In the genomic region with DNA sequence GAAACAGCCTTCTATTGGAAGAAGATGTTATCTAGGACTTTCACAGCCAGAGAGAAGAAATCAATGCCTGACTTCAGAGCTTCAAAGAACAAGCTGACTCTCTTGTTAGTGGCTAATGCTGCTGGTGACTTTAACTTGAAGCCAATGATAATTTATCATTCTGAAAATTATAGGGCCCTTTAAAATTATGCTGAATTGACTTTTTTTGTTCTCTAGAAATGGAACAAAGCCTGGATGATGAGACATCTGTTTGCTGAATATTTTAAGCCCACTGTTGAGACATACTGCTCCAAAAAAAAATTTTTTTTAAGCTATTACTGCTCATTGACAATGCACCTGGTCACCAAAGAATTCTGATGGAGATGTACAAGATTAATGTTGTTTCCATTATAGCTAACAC, we compare ENCODE assay signal across 3 cellular contexts.
TF ChIP-seq lines count a peak whose summit lies in the region.

No MANE protein-coding gene starts in this region.

TF ChIP-seq in A549, 52 proteins besides CTCF, POLR2A, EP300 and RAD21:
- TF ChIP-seq MAFK (IDR thresholded peaks at IDR 0.05; ENCODE audit: partially characterized antibody) (peak; percentile 83), POLR2AphosphoS2 (conservative IDR thresholded peaks at IDR 0.05; ENCODE audit: low read length) (no peak)
TF ChIP-seq in A549: peak in this region for 1.

TF ChIP-seq in IMR-90, 13 proteins besides CTCF, POLR2A, EP300 and RAD21:
- peak; percentile 82 for TF ChIP-seq MAFK (IDR thresholded peaks at IDR 0.05; ENCODE audit: low read depth, low read length)
- TF ChIP-seq, protein P1, sequence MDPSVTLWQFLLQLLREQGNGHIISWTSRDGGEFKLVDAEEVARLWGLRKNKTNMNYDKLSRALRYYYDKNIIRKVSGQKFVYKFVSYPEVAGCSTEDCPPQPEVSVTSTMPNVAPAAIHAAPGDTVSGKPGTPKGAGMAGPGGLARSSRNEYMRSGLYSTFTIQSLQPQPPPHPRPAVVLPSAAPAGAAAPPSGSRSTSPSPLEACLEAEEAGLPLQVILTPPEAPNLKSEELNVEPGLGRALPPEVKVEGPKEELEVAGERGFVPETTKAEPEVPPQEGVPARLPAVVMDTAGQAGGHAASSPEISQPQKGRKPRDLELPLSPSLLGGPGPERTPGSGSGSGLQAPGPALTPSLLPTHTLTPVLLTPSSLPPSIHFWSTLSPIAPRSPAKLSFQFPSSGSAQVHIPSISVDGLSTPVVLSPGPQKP (IDR thresholded peaks at IDR 0.05; ENCODE audit: borderline replicate concordance, low read depth, low read length): no peak

TF ChIP-seq in H1, 55 proteins besides CTCF, POLR2A, EP300 and RAD21:
- TF ChIP-seq KDM4A (IDR thresholded peaks at IDR 0.05; ENCODE audit: low read depth, low read length, severe bottlenecking): no peak
- 0 out of 2 replicates have a peak, but pooled peaks have one; percentile 11 for TF ChIP-seq MAFK (IDR thresholded peaks at IDR 0.05; ENCODE audit: low read depth, low read length)
